ENCODE assay signal across 28 cellular contexts in genomic region chr3:85632921-85633320, GRCh38.
"Had no signal": no experiment of that assay in that cellular context is flagged by ENCODE, and none has a peak within 500 bp of the region (broad histone marks: within the 10 kb centered on the region; RNA-seq: fewer than 3 reads in every experiment).

No MANE protein-coding gene starts in this region.

- DNase-seq: colonic mucosa; cortex of kidney; dermis blood vessel endothelial cell; dorsolateral prefrontal cortex; effector CD4-positive, alpha-beta T cell; effector CD8-positive, alpha-beta T cell; effector memory CD4-positive, alpha-beta T cell; effector memory CD8-positive, alpha-beta T cell; endodermal cell; erythroblast; esophagus squamous epithelium; foreskin fibroblast; foreskin keratinocyte; foreskin melanocyte; gastrocnemius medialis; head of caudate nucleus; heart left ventricle; heart right ventricle had no signal

- H3K27me3 Mint-ChIP-seq: dendritic cell treated with granulocyte-macrophage colony-stimulating factor and Interleukin-4, amounts not matched to agents 40 ng/mL and 50 ng/mL, for 4 days; effector memory CD8-positive, alpha-beta T cell had no signal

- H3K9me3 Mint-ChIP-seq: dendritic cell treated with granulocyte-macrophage colony-stimulating factor and Interleukin-4, amounts not matched to agents 40 ng/mL and 50 ng/mL, for 4 days; endodermal cell had no signal

- H3K4me1 ChIP-seq: colonic mucosa, esophagus muscularis mucosa, esophagus squamous epithelium, foreskin keratinocyte, gastrocnemius medialis, gastroesophageal sphincter, heart left ventricle, heart right ventricle had no signal

- H3K9me3 ChIP-seq: colonic mucosa, esophagus muscularis mucosa, esophagus squamous epithelium, gastrocnemius medialis, gastroesophageal sphincter, heart left ventricle, heart right ventricle had no signal

- H3K79me2 ChIP-seq: hepatocyte had no signal

- H3K27ac ChIP-seq: colonic mucosa, coronary artery, dorsolateral prefrontal cortex, epithelial cell of prostate, esophagus muscularis mucosa, esophagus squamous epithelium, foreskin keratinocyte, gastrocnemius medialis, gastroesophageal sphincter, heart left ventricle, heart right ventricle, hepatocyte had no signal

- ATAC-seq: effector memory CD8-positive, alpha-beta T cell; esophagus mucosa; foreskin keratinocyte; gastrocnemius medialis; gastroesophageal sphincter; heart left ventricle; heart right ventricle had no signal

- H3K4me3 Mint-ChIP-seq: dendritic cell treated with granulocyte-macrophage colony-stimulating factor and Interleukin-4, amounts not matched to agents 40 ng/mL and 50 ng/mL, for 4 days; effector memory CD8-positive, alpha-beta T cell; endodermal cell had no signal

- FAIRE-seq: colon, endometrium, endothelial cell of umbilical vein had no signal

- H3K27me3 ChIP-seq: colonic mucosa, dorsolateral prefrontal cortex, esophagus muscularis mucosa, esophagus squamous epithelium, foreskin keratinocyte, gastrocnemius medialis, gastroesophageal sphincter, heart left ventricle, heart right ventricle, hepatocyte had no signal

- H2AFZ ChIP-seq: hepatocyte had no signal

- H3K4me3 ChIP-seq: colonic mucosa, coronary artery, dorsolateral prefrontal cortex, esophagus muscularis mucosa, esophagus squamous epithelium, gastrocnemius medialis, gastroesophageal sphincter, heart left ventricle, heart right ventricle, hepatocyte had no signal

- H3K27ac Mint-ChIP-seq: dendritic cell treated with granulocyte-macrophage colony-stimulating factor and Interleukin-4, amounts not matched to agents 40 ng/mL and 50 ng/mL, for 4 days; effector memory CD8-positive, alpha-beta T cell; endodermal cell had no signal

- H3K4me2 ChIP-seq: hepatocyte had no signal

- H3K36me3 ChIP-seq: colonic mucosa, esophagus muscularis mucosa, esophagus squamous epithelium, gastrocnemius medialis, gastroesophageal sphincter, heart left ventricle, heart right ventricle had no signal
